ENCODE assay signal across 15 cellular contexts in genomic region chr1:116807394-116807793, GRCh38. TPM values are rescaled to one million over a fixed set of nuclear protein-coding genes. Genes with fewer than 3 reads are reported as not detected.
A peak's percentile ranks its signal among the peaks of the same experiment; 100 is the strongest.
DNase-seq lines count a peak whose midpoint lies in the region; ATAC-seq and TF ChIP-seq lines count a peak whose summit lies in the region.
"Had no signal": no experiment of that assay in that cellular context is flagged by ENCODE, and none has a peak within 500 bp of the region (broad histone marks: within the 10 kb centered on the region; RNA-seq: fewer than 3 reads in every experiment).

No MANE protein-coding gene starts in this region.

- H3K27me3 Mint-ChIP-seq in stimulated activated naive CD8-positive, alpha-beta T cell treated with anti-CD3 and anti-CD28 coated beads, Interleukin-15, Interleukin-2, amounts not matched to agents 100 ng/mL and 50 ng/mL, for 24 hours = no peaks in the 10 kb centered on the region
- no peaks in the 10 kb centered on the region for H3K27me3 Mint-ChIP-seq in activated T-helper 1 cell treated with anti-CD3 and anti-CD28 coated beads, Interleukin-12 subunit alpha, Interleukin-12 subunit beta, Interleukin-2, Interleukin-4 antibody, amounts not matched to agents 30 ng/mL and 10 ng/mL and 1 ng/mL, durations not matched to agents 14 hours and 24 hours and 36 hours (ENCODE audit: insufficient read depth)

- BruUV-seq in PC-9 (replicated peaks; lab: Mats Ljungman, UMichigan) = no TSS peak

- peak overlapping the region; percentile 20 for H3K27ac ChIP-seq in foreskin keratinocyte
- no peak overlapping the region for H3K27ac ChIP-seq in PC-9

- no peak for DNase-seq in stimulated activated naive CD8-positive, alpha-beta T cell treated with anti-CD3 and anti-CD28 coated beads, Interleukin-15, Interleukin-2, amounts not matched to agents 100 U/mL and 50 U/mL, for 24 hours
- DNase-seq in activated T-helper 1 cell treated with anti-CD3 and anti-CD28 coated beads, Interleukin-12 subunit alpha, Interleukin-12 subunit beta, Interleukin-2, Interleukin-4 antibody, amounts not matched to agents 30 ng/mL and 10 ng/mL and 1 ng/mL, durations not matched to agents 14 hours and 24 hours and 36 hours (ENCODE audit: low spot score) = no peak
- no peak for DNase-seq in foreskin keratinocyte
- DNase-seq in PC-9 = no peak
- DNase-seq: effector CD8-positive, alpha-beta T cell; mesenchymal stem cell; NCI-H1105; NCI-H446; trophoblast cell had no signal

- H3K4me2 ChIP-seq in PC-9 = no peak overlapping the region

- CTCF ChIA-PET in PC-9 (lab: Charles Lee) = no interaction called here

- H3K79me2 ChIP-seq in PC-9 (ENCODE audit: low read depth) = no peaks in the 10 kb centered on the region

- peaks cover 7% of the 10 kb centered on the region for H3K9me3 Mint-ChIP-seq in stimulated activated naive CD8-positive, alpha-beta T cell treated with anti-CD3 and anti-CD28 coated beads, Interleukin-15, Interleukin-2, amounts not matched to agents 100 ng/mL and 50 ng/mL, for 24 hours
- H3K9me3 Mint-ChIP-seq in activated T-helper 1 cell treated with anti-CD3 and anti-CD28 coated beads, Interleukin-12 subunit alpha, Interleukin-12 subunit beta, Interleukin-2, Interleukin-4 antibody, amounts not matched to agents 30 ng/mL and 10 ng/mL and 1 ng/mL, durations not matched to agents 14 hours and 24 hours and 36 hours = peaks cover 8% of the 10 kb centered on the region

- no peaks in the 10 kb centered on the region for H3K27me3 ChIP-seq in foreskin keratinocyte
- no peaks in the 10 kb centered on the region for H3K27me3 ChIP-seq in PC-9 (ENCODE audit: insufficient read depth, low read depth)

- H3K4me1 ChIP-seq in foreskin keratinocyte (peaks cover 20% of the 10 kb centered on the region), PC-9 (replicated peaks; ENCODE audit: insufficient read depth) (no peaks in the 10 kb centered on the region)

- H3K36me3 Mint-ChIP-seq in stimulated activated naive CD8-positive, alpha-beta T cell treated with anti-CD3 and anti-CD28 coated beads, Interleukin-15, Interleukin-2, amounts not matched to agents 100 ng/mL and 50 ng/mL, for 24 hours (ENCODE audit: low read depth) = peaks cover 34% of the 10 kb centered on the region
- peaks cover 15% of the 10 kb centered on the region for H3K36me3 Mint-ChIP-seq in activated T-helper 1 cell treated with anti-CD3 and anti-CD28 coated beads, Interleukin-12 subunit alpha, Interleukin-12 subunit beta, Interleukin-2, Interleukin-4 antibody, amounts not matched to agents 30 ng/mL and 10 ng/mL and 1 ng/mL, durations not matched to agents 14 hours and 24 hours and 36 hours (ENCODE audit: low read depth)

- H3K27ac Mint-ChIP-seq in stimulated activated naive CD8-positive, alpha-beta T cell treated with anti-CD3 and anti-CD28 coated beads, Interleukin-15, Interleukin-2, amounts not matched to agents 100 ng/mL and 50 ng/mL, for 24 hours = peak overlapping the region; percentile 96
- peak overlapping the region; percentile 94 for H3K27ac Mint-ChIP-seq in activated T-helper 1 cell treated with anti-CD3 and anti-CD28 coated beads, Interleukin-12 subunit alpha, Interleukin-12 subunit beta, Interleukin-2, Interleukin-4 antibody, amounts not matched to agents 30 ng/mL and 10 ng/mL and 1 ng/mL, durations not matched to agents 14 hours and 24 hours and 36 hours

- POLR2A ChIA-PET in PC-9 (lab: Charles Lee; ENCODE audit: unreplicated experiment) = interaction anchor here (0.6 kb wide), 1 partner anchor 70 kb away, joined by 3 read pairs; no protein-coding TSS in a partner anchor

- intact Hi-C loops in activated T-helper 1 cell treated with anti-CD3 and anti-CD28 coated beads, Interleukin-12 subunit alpha, Interleukin-12 subunit beta, Interleukin-2, Interleukin-4 antibody, amounts not matched to agents 30 ng/mL and 10 ng/mL and 1 ng/mL, durations not matched to agents 14 hours and 24 hours and 36 hours (cut with micrococcal nuclease) = loop anchor here (10.0 kb wide), 1 partner anchor 857 kb away; no protein-coding TSS in a partner anchor
- intact Hi-C loops in PC-9 (cut with micrococcal nuclease; ENCODE audit: unreplicated experiment) = no loop called here

- no peaks in the 10 kb centered on the region for H3F3A ChIP-seq in PC-9 (ENCODE audit: insufficient read depth, low read depth)

- ATAC-seq in stimulated activated naive CD8-positive, alpha-beta T cell treated with anti-CD3 and anti-CD28 coated beads, Interleukin-15, Interleukin-2, amounts not matched to agents 100 U/mL and 50 U/mL, for 24 hours = no peak
- ATAC-seq in foreskin keratinocyte = no peak
- ATAC-seq in HG03196 (IDR thresholded peaks at IDR 0.05; ENCODE audit: unreplicated experiment) = no peak
- ATAC-seq in GM21576 (IDR thresholded peaks at IDR 0.05; ENCODE audit: unreplicated experiment) = no peak
- no peak for ATAC-seq in GM19351 (IDR thresholded peaks at IDR 0.05; ENCODE audit: unreplicated experiment)
- ATAC-seq: Panc1 had no signal

- H3K4me3 Mint-ChIP-seq in stimulated activated naive CD8-positive, alpha-beta T cell treated with anti-CD3 and anti-CD28 coated beads, Interleukin-15, Interleukin-2, amounts not matched to agents 100 ng/mL and 50 ng/mL, for 24 hours = peak overlapping the region; percentile 92
- H3K4me3 Mint-ChIP-seq in activated T-helper 1 cell treated with anti-CD3 and anti-CD28 coated beads, Interleukin-12 subunit alpha, Interleukin-12 subunit beta, Interleukin-2, Interleukin-4 antibody, amounts not matched to agents 30 ng/mL and 10 ng/mL and 1 ng/mL, durations not matched to agents 14 hours and 24 hours and 36 hours = peak overlapping the region; percentile 65

- H3K4me1 Mint-ChIP-seq in stimulated activated naive CD8-positive, alpha-beta T cell treated with anti-CD3 and anti-CD28 coated beads, Interleukin-15, Interleukin-2, amounts not matched to agents 100 ng/mL and 50 ng/mL, for 24 hours (ENCODE audit: low read depth) = peaks cover 88% of the 10 kb centered on the region
- H3K4me1 Mint-ChIP-seq in activated T-helper 1 cell treated with anti-CD3 and anti-CD28 coated beads, Interleukin-12 subunit alpha, Interleukin-12 subunit beta, Interleukin-2, Interleukin-4 antibody, amounts not matched to agents 30 ng/mL and 10 ng/mL and 1 ng/mL, durations not matched to agents 14 hours and 24 hours and 36 hours (ENCODE audit: low read depth) = peaks cover 92% of the 10 kb centered on the region

- H3K4me3 ChIP-seq in PC-9 = no peak overlapping the region

- H4K20me1 ChIP-seq in PC-9 (ENCODE audit: insufficient read depth) = no peaks in the 10 kb centered on the region

- H3K9me2 ChIP-seq in PC-9 (ENCODE audit: insufficient read depth) = no peaks in the 10 kb centered on the region

- no peaks in the 10 kb centered on the region for H3K36me3 ChIP-seq in PC-9 (ENCODE audit: low read depth)

- H3K9me3 ChIP-seq in PC-9 (ENCODE audit: insufficient read depth, low read depth) = peaks cover 10% of the 10 kb centered on the region; the same call in 1 of the 2 replicates

- H2AFZ ChIP-seq in PC-9 = no peak overlapping the region

- TF ChIP-seq CTCF in foreskin keratinocyte (conservative IDR thresholded peaks at IDR 0.05) (no peak), PC-9 (conservative IDR thresholded peaks at IDR 0.05) (no peak)

RNA-seq across cellular contexts. Expression of gene CD2, which starts 53.2 kb away (rescaled TPM):
- total RNA-seq in activated T-helper 1 cell treated with anti-CD3 and anti-CD28 coated beads, Interleukin-12 subunit alpha, Interleukin-12 subunit beta, Interleukin-2, Interleukin-4 antibody, amounts not matched to agents 30 ng/mL and 10 ng/mL and 1 ng/mL, durations not matched to agents 14 hours and 24 hours and 36 hours = 651 and 685 TPM in 2 replicates
- total RNA-seq in foreskin keratinocyte (not detected in 2 replicates), PC-9 (2021) (not detected in 2 replicates)
- polyA plus RNA-seq in foreskin keratinocyte = not detected in 2 replicates
- total RNA-seq: osteocyte had no signal

Comparison
In these comparisons a context has a peak if more than half of its experiments do, and no peak if none do; other contexts are left out.
1. RNA of gene CD2, which starts 53.2 kb away (total RNA-seq): 651 to 685 TPM in activated T-helper 1 cell treated with anti-CD3 and anti-CD28 coated beads, Interleukin-12 subunit alpha, Interleukin-12 subunit beta, Interleukin-2, Interleukin-4 antibody, amounts not matched to agents 30 ng/mL and 10 ng/mL and 1 ng/mL, durations not matched to agents 14 hours and 24 hours and 36 hours; not detected in foreskin keratinocyte and not detected in PC-9; every median in the first group is over 100 times any median in the second.